Comparison of ENCODE assay signal across 28 cellular contexts in the genomic region with DNA sequence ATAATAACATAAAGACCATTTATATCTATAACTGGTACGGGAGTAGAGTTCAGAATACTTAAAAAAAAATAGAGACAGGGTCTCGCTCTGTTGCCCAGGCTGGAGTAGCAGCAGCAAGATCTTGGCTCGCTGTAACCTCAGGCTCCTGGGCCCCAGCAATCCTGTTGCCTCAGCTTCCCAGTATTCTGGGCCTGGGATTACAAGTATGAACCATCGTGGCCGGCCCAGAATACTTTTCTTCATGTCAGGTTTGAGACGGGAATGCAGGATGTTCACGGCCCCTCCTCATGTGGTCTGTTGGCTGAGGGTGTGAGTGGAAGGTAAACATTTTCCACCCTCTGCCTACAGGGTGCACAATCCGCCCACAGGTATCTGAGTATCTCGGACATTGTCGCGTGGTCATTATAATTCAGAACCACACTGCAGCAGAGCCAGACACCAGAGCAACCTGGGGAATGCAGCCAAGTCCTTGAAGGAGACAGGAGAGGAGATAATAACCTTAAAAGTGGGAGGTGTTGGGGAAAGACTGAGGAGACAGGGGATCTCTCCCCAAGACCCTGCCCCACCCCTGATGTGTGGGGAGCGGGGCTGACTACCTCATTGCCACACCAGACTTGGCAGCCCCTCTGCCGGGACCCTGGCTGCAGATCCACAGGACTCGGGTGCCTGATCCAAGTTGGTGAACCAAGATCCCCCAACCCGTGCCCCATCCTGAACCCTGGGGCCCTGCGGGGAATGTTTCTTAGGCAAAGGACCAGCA.
DNase-seq lines count a peak whose midpoint lies in the region; ATAC-seq, FAIRE-seq and TF ChIP-seq lines count a peak whose summit lies in the region.
"Had no signal": no experiment of that assay in that cellular context is flagged by ENCODE, and none has a peak within 500 bp of the region (broad histone marks: within the 10 kb centered on the region; RNA-seq: fewer than 3 reads in every experiment).

No MANE protein-coding gene starts in this region.

- no peak overlapping the region for H2BK12ac ChIP-seq in mesenchymal stem cell (ENCODE audit: low read length in 2 of 2)

- H3K27me3 Mint-ChIP-seq in glutamatergic neuron (ENCODE audit: unreplicated experiment), result peaks cover 9% of the 10 kb centered on the region

- no peak overlapping the region for H3K18ac ChIP-seq in mesenchymal stem cell (ENCODE audit: low read depth in 1 of 2, low read length in 2 of 2)

- 87% methylated on average over 16 of the region's 16 CpGs for WGBS in mesenchymal stem cell

- peaks cover 18% of the 10 kb centered on the region for H3K4me1 ChIP-seq in mesenchymal stem cell (ENCODE audit: control insufficient read depth, insufficient read depth, low read depth, low read length)
- H3K4me1 ChIP-seq: gastrocnemius medialis, parathyroid adenoma, thyroid gland had no signal

- no peaks in the 10 kb centered on the region for H3K36me3 ChIP-seq in mesenchymal stem cell (ENCODE audit: control insufficient read depth in 1 of 2, insufficient read depth in 2 of 2, low read depth in 1 of 2, low read length in 2 of 2)
- H3K36me3 ChIP-seq: gastrocnemius medialis, thyroid gland had no signal

- H3K4me3 ChIP-seq in epithelial cell of proximal tubule (ENCODE audit: low read depth, low read length), result no peak overlapping the region
- H3K4me3 ChIP-seq in mesenchymal stem cell (ENCODE audit: insufficient read depth in 1 of 2, low read depth in 1 of 2, low read length in 2 of 2), result no peak overlapping the region
- H3K4me3 ChIP-seq: gastrocnemius medialis, PC-9, skin epidermis, thyroid gland had no signal

- H3K27me3 ChIP-seq in mesenchymal stem cell (ENCODE audit: control insufficient read depth in 1 of 2, insufficient read depth in 1 of 2, low read length in 2 of 2), result peaks cover 75 to 81% of the 10 kb centered on the region in 2 experiments
- H3K27me3 ChIP-seq: gastrocnemius medialis, thyroid gland had no signal

- no peak overlapping the region for H3K27ac Mint-ChIP-seq in glutamatergic neuron (ENCODE audit: unreplicated experiment)
- H3K27ac Mint-ChIP-seq: natural killer cell treated with Interleukin-12 subunit alpha and Interleukin-12 subunit beta and Interleukin-15 and Interleukin-18, amount 100 ng/mL, for 72 hours; T-helper 2 cell treated with Interferon-gamma antibody and Interleukin-4, amounts not matched to agents 5 μg/mL and 100 μg/mL, for 36 hours had no signal

- no peak overlapping the region for H3K4ac ChIP-seq in mesenchymal stem cell (ENCODE audit: low read depth in 1 of 2, low read length in 2 of 2)

- no peak overlapping the region for H2BK5ac ChIP-seq in mesenchymal stem cell (ENCODE audit: low read depth, low read length, poor library complexity, severe bottlenecking)

- H3K4me1 Mint-ChIP-seq in glutamatergic neuron (ENCODE audit: low read depth, unreplicated experiment), result peaks cover 20% of the 10 kb centered on the region

- H3K23ac ChIP-seq in mesenchymal stem cell (ENCODE audit: low read length in 2 of 2), result peak overlapping the region in 1 of 2 experiments; percentile 28

- peaks cover 6% of the 10 kb centered on the region for H3K36me3 Mint-ChIP-seq in glutamatergic neuron (ENCODE audit: unreplicated experiment)
- H3K36me3 Mint-ChIP-seq: natural killer cell treated with Interleukin-12 subunit alpha and Interleukin-12 subunit beta and Interleukin-15 and Interleukin-18, amount 100 ng/mL, for 72 hours had no signal

- H4K8ac ChIP-seq in mesenchymal stem cell (ENCODE audit: low read length), result no peak overlapping the region

- no peak overlapping the region for H3K14ac ChIP-seq in mesenchymal stem cell (ENCODE audit: low read length in 2 of 2)

- no peak overlapping the region for H3K4me2 ChIP-seq in mesenchymal stem cell (ENCODE audit: low read length, poor library complexity, severe bottlenecking)
- H3K4me2 ChIP-seq: PC-9, SK-N-SH had no signal

- no peak overlapping the region for H3K9ac ChIP-seq in mesenchymal stem cell (ENCODE audit: low read length)
- H3K9ac ChIP-seq: parathyroid adenoma, SK-N-SH had no signal

- FAIRE-seq in D721Med (lab: Jason Lieb, UNC), result no peak
- FAIRE-seq: bronchial epithelial cell had no signal

- H3K9me3 ChIP-seq in mesenchymal stem cell (ENCODE audit: control insufficient read depth, low read length), result peaks cover 5% of the 10 kb centered on the region
- H3K9me3 ChIP-seq: gastrocnemius medialis, SK-N-SH, thyroid gland had no signal

- no peak overlapping the region for H3K4me3 Mint-ChIP-seq in glutamatergic neuron (ENCODE audit: unreplicated experiment)
- H3K4me3 Mint-ChIP-seq: natural killer cell treated with Interleukin-12 subunit alpha and Interleukin-12 subunit beta and Interleukin-15 and Interleukin-18, amount 100 ng/mL, for 72 hours; T-helper 2 cell treated with Interferon-gamma antibody and Interleukin-4, amounts not matched to agents 5 μg/mL and 100 μg/mL, for 36 hours had no signal

- H2AFZ ChIP-seq in mesenchymal stem cell (ENCODE audit: low read depth, low read length), result no peak overlapping the region
- H2AFZ ChIP-seq: parathyroid adenoma, PC-9 had no signal

- DNase-seq in D721Med (ENCODE audit: insufficient read length, low spot score) (no peak), epithelial cell of proximal tubule (ENCODE audit: low read depth) (no peak), midbrain (lab: John Stamatoyannopoulos, UW) (peak; percentile 13), glutamatergic neuron (no peak), activated gamma-delta T cell (lab: John Stamatoyannopoulos, UW) (no peak), mesenchymal stem cell (no peak)
- DNase-seq: activated CD4-positive, alpha-beta T cell treated with anti-CD3 and anti-CD28 coated beads, Interleukin-2, amount 50 U/mL, for 48 hours; activated gamma-delta T cell treated with Interleukin-2 at 50 U/mL for 16 hours; amniotic stem cell; dermis blood vessel endothelial cell; gastrocnemius medialis; GDM1; KG1; left cardiac atrium; MV-4-11; NCI-H2107; NCI-H774; PC-9; SK-N-SH; stimulated activated naive CD4-positive, alpha-beta T cell; thyroid gland had no signal

- TF ChIP-seq CTCF in D721Med (IDR thresholded peaks at IDR 0.05; ENCODE audit: insufficient read depth, missing control alignments) (peak; percentile 25), epithelial cell of proximal tubule (conservative IDR thresholded peaks at IDR 0.05; ENCODE audit: low read depth, low read length) (peak; percentile 34), glutamatergic neuron (IDR thresholded peaks at IDR 0.05; ENCODE audit: partially characterized antibody, unreplicated experiment) (no peak)

- H4K91ac ChIP-seq in mesenchymal stem cell (ENCODE audit: low read length), result no peak overlapping the region

- ATAC-seq in GM19455 (IDR thresholded peaks at IDR 0.05; ENCODE audit: unreplicated experiment), result no peak
- ATAC-seq: gastrocnemius medialis; natural killer cell treated with Interleukin-12 subunit alpha and Interleukin-12 subunit beta and Interleukin-15 and Interleukin-18, amount 100 ng/mL, for 72 hours had no signal

- no peak overlapping the region for H2AK5ac ChIP-seq in mesenchymal stem cell (ENCODE audit: low read length, severe bottlenecking)

- no peak overlapping the region for H2BK120ac ChIP-seq in mesenchymal stem cell (ENCODE audit: low read depth, low read length)

- no peaks in the 10 kb centered on the region for H3K79me1 ChIP-seq in mesenchymal stem cell (replicated peaks; ENCODE audit: low read length, poor library complexity, severe bottlenecking)

- no peak overlapping the region for H2BK15ac ChIP-seq in mesenchymal stem cell (ENCODE audit: low read depth, poor library complexity, severe bottlenecking)

- H3K27ac ChIP-seq in mesenchymal stem cell (ENCODE audit: low read length, poor library complexity, severe bottlenecking), result no peak overlapping the region
- H3K27ac ChIP-seq: gastrocnemius medialis, parathyroid adenoma, PC-9, skin epidermis, thyroid gland had no signal

- TF ChIP-seq EP300 in Ishikawa (IDR thresholded peaks at IDR 0.05; ENCODE audit: borderline replicate concordance), result no peak

- TF ChIP-seq RAD21 in Ishikawa (IDR thresholded peaks at IDR 0.05; ENCODE audit: low read depth), result peak; percentile 43

- H3K9me3 Mint-ChIP-seq in glutamatergic neuron (ENCODE audit: unreplicated experiment), result peaks cover 3% of the 10 kb centered on the region
- H3K9me3 Mint-ChIP-seq: natural killer cell treated with Interleukin-12 subunit alpha and Interleukin-12 subunit beta and Interleukin-15 and Interleukin-18, amount 100 ng/mL, for 72 hours; T-helper 2 cell treated with Interferon-gamma antibody and Interleukin-4, amounts not matched to agents 5 μg/mL and 100 μg/mL, for 36 hours had no signal

TF ChIP-seq in Ishikawa, 13 proteins besides CTCF, POLR2A, EP300 and RAD21 (continues in another document):
- TF ChIP-seq ZBTB7A (IDR thresholded peaks at IDR 0.05; ENCODE audit: low read depth), result no peak
- no peak for TF ChIP-seq TEAD4 (IDR thresholded peaks at IDR 0.05)
- TF ChIP-seq FOXM1 (IDR thresholded peaks at IDR 0.05; ENCODE audit: borderline replicate concordance, low read depth), result no peak
- TF ChIP-seq, protein P1, sequence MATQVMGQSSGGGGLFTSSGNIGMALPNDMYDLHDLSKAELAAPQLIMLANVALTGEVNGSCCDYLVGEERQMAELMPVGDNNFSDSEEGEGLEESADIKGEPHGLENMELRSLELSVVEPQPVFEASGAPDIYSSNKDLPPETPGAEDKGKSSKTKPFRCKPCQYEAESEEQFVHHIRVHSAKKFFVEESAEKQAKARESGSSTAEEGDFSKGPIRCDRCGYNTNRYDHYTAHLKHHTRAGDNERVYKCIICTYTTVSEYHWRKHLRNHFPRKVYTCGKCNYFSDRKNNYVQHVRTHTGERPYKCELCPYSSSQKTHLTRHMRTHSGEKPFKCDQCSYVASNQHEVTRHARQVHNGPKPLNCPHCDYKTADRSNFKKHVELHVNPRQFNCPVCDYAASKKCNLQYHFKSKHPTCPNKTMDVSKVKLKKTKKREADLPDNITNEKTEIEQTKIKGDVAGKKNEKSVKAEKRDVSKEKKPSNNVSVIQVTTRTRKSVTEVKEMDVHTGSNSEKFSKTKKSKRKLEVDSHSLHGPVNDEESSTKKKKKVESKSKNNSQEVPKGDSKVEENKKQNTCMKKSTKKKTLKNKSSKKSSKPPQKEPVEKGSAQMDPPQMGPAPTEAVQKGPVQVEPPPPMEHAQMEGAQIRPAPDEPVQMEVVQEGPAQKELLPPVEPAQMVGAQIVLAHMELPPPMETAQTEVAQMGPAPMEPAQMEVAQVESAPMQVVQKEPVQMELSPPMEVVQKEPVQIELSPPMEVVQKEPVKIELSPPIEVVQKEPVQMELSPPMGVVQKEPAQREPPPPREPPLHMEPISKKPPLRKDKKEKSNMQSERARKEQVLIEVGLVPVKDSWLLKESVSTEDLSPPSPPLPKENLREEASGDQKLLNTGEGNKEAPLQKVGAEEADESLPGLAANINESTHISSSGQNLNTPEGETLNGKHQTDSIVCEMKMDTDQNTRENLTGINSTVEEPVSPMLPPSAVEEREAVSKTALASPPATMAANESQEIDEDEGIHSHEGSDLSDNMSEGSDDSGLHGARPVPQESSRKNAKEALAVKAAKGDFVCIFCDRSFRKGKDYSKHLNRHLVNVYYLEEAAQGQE (IDR thresholded peaks at IDR 0.05; ENCODE audit: low read depth), result no peak
- TF ChIP-seq CEBPB (IDR thresholded peaks at IDR 0.05), result no peak
- TF ChIP-seq, protein P2, sequence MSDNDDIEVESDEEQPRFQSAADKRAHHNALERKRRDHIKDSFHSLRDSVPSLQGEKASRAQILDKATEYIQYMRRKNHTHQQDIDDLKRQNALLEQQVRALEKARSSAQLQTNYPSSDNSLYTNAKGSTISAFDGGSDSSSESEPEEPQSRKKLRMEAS (IDR thresholded peaks at IDR 0.05), result no peak
